In genomic region chr15:90334304-90334731, GRCh38 we compare ENCODE assay signal across 9 cellular contexts.
"Had no signal": no experiment of that assay in that cellular context is flagged by ENCODE, and none has a peak within 500 bp of the region (broad histone marks: within the 10 kb centered on the region; RNA-seq: fewer than 3 reads in every experiment).

No MANE protein-coding gene starts in this region.

- H3K4me3 ChIP-seq: ascending aorta, coronary artery, stomach, thyroid gland had no signal

- H3K27ac ChIP-seq: ascending aorta, coronary artery, stomach, thyroid gland had no signal

- H3K9me3 ChIP-seq: ascending aorta, stomach, thyroid gland had no signal

- H3K4me1 ChIP-seq: ascending aorta, stomach, thyroid gland had no signal

- H3K27me3 ChIP-seq: ascending aorta, stomach, thyroid gland had no signal

- DNase-seq: activated CD4-positive, alpha-beta memory T cell treated with anti-CD3 and anti-CD28 coated beads, Interleukin-2, amount 10 ng/mL, durations not matched to agents 7 days and 5 days; activated naive CD8-positive, alpha-beta T cell treated with anti-CD3 and anti-CD28 coated beads, Interleukin-2, amount 50 U/mL, for 24 hours; effector CD8-positive, alpha-beta T cell; stomach; T-cell; T1000; thyroid gland had no signal

- ATAC-seq: activated naive CD8-positive, alpha-beta T cell treated with anti-CD3 and anti-CD28 coated beads, Interleukin-2, amount 50 U/mL, for 24 hours; T-cell had no signal

- H3K36me3 ChIP-seq: ascending aorta, stomach, thyroid gland had no signal
